ENCODE assay signal across 34 cellular contexts in genomic region chr11:112334381-112334780, GRCh38.
DNase-seq lines count a peak whose midpoint lies in the region; ATAC-seq and TF ChIP-seq lines count a peak whose summit lies in the region.
"Had no signal": no experiment of that assay in that cellular context is flagged by ENCODE, and none has a peak within 500 bp of the region (broad histone marks: within the 10 kb centered on the region; RNA-seq: fewer than 3 reads in every experiment).

No MANE protein-coding gene starts in this region.

- H3K27ac ChIP-seq in mammary epithelial cell (ENCODE audit: insufficient read depth, low read depth, low read length) (no peak overlapping the region), neural progenitor cell (no peak overlapping the region)
- H3K27ac ChIP-seq: coronary artery, GM23248, Peyer's patch, tibial nerve, VCaP had no signal

- H3K9me3 ChIP-seq in Loucy (ENCODE audit: insufficient read depth, low read depth, low read length) (no peaks in the 10 kb centered on the region), mammary epithelial cell (replicated peaks; ENCODE audit: insufficient read depth, low read length) (no peaks in the 10 kb centered on the region), neural progenitor cell (ENCODE audit: low read depth) (no peaks in the 10 kb centered on the region)
- H3K9me3 ChIP-seq: Peyer's patch, tibial nerve had no signal

- H3K4me3 Mint-ChIP-seq in neural progenitor cell (no peak overlapping the region), natural killer cell (no peak overlapping the region)
- H3K4me3 Mint-ChIP-seq: activated CD4-positive, alpha-beta T cell treated with anti-CD3 and anti-CD28 coated beads for 36 hours; activated naive CD8-positive, alpha-beta T cell; naive thymus-derived CD8-positive, alpha-beta T cell; T-helper 2 cell treated with Interferon-gamma antibody and Interleukin-4, amounts not matched to agents 5 μg/mL and 100 μg/mL, for 36 hours had no signal

- H3K27ac Mint-ChIP-seq in neural progenitor cell, result no peak overlapping the region
- no peak overlapping the region for H3K27ac Mint-ChIP-seq in natural killer cell
- H3K27ac Mint-ChIP-seq: activated CD4-positive, alpha-beta T cell treated with anti-CD3 and anti-CD28 coated beads for 36 hours; activated naive CD8-positive, alpha-beta T cell; T-helper 2 cell treated with Interferon-gamma antibody and Interleukin-4, amounts not matched to agents 5 μg/mL and 100 μg/mL, for 36 hours had no signal

- H3K9me2 ChIP-seq in Loucy (replicated peaks; ENCODE audit: low read depth, low read length), result no peaks in the 10 kb centered on the region

- 48% methylated on average over 4 of the region's 4 CpGs for WGBS in mammary epithelial cell (ENCODE audit: low coverage, missing lambda C conversion rate)

- H3K4me1 ChIP-seq in Loucy (ENCODE audit: insufficient read depth, low read length, poor library complexity, severe bottlenecking) (peaks cover 11% of the 10 kb centered on the region), mammary epithelial cell (ENCODE audit: insufficient read depth, low read length) (peaks cover 6% of the 10 kb centered on the region), neural progenitor cell (no peaks in the 10 kb centered on the region)
- H3K4me1 ChIP-seq: Peyer's patch, tibial nerve had no signal

- dilution Hi-C loops in mammary epithelial cell (cut with HindIII; ENCODE audit: low sequenced_read_pairs), result no loop called here

- no TSS peak for BruUV-seq in mammary epithelial cell (replicated peaks; lab: Mats Ljungman, UMichigan)

- H3K27me3 Mint-ChIP-seq in neural progenitor cell (ENCODE audit: insufficient read depth, low read depth), result peaks cover 8% of the 10 kb centered on the region
- H3K27me3 Mint-ChIP-seq in natural killer cell (ENCODE audit: low read depth in 2 of 2), result no peaks in the 10 kb centered on the region
- H3K27me3 Mint-ChIP-seq: activated CD4-positive, alpha-beta T cell treated with anti-CD3 and anti-CD28 coated beads for 36 hours; activated naive CD8-positive, alpha-beta T cell; naive thymus-derived CD8-positive, alpha-beta T cell had no signal

- H3K9me3 Mint-ChIP-seq in neural progenitor cell, result no peaks in the 10 kb centered on the region
- H3K9me3 Mint-ChIP-seq in natural killer cell, result peaks cover 0 to 2% of the 10 kb centered on the region in 2 donors
- H3K9me3 Mint-ChIP-seq: T-helper 2 cell treated with Interferon-gamma antibody and Interleukin-4, amounts not matched to agents 5 μg/mL and 100 μg/mL, for 36 hours had no signal

- TF ChIP-seq CTCF in Loucy (conservative IDR thresholded peaks at IDR 0.05; ENCODE audit: low read length), result no peak
- TF ChIP-seq CTCF in mammary epithelial cell (conservative IDR thresholded peaks at IDR 0.05 in 1 of 2, IDR thresholded peaks at IDR 0.05 in 1 of 2; ENCODE audit: extremely low read depth in 1 of 2, insufficient read depth in 1 of 2, low read depth in 1 of 2, low read length in 2 of 2), result no peak
- no peak for TF ChIP-seq CTCF in neural progenitor cell (IDR thresholded peaks at IDR 0.05)
- TF ChIP-seq CTCF in natural killer cell (IDR thresholded peaks at IDR 0.05), result no peak

- H3K36me3 ChIP-seq in Loucy (ENCODE audit: insufficient read depth, low read length), result no peaks in the 10 kb centered on the region
- H3K36me3 ChIP-seq in mammary epithelial cell (ENCODE audit: insufficient read depth, low read length), result no peaks in the 10 kb centered on the region
- no peaks in the 10 kb centered on the region for H3K36me3 ChIP-seq in neural progenitor cell
- H3K36me3 ChIP-seq: Peyer's patch had no signal

- no peaks in the 10 kb centered on the region for H3K36me3 Mint-ChIP-seq in neural progenitor cell
- H3K36me3 Mint-ChIP-seq in natural killer cell, result no peaks in the 10 kb centered on the region

- H3F3A ChIP-seq in Loucy (ENCODE audit: low read depth) (no peaks in the 10 kb centered on the region), neural progenitor cell (ENCODE audit: low read depth) (no peaks in the 10 kb centered on the region)

- H3K9ac ChIP-seq in Loucy (ENCODE audit: low read depth, low read length, poor library complexity, severe bottlenecking) (no peak overlapping the region), mammary epithelial cell (ENCODE audit: insufficient read depth, low read length) (no peak overlapping the region), neural progenitor cell (no peak overlapping the region)
- H3K9ac ChIP-seq: GM23248 had no signal

- H3K4me3 ChIP-seq in Loucy (ENCODE audit: low read length, poor library complexity, severe bottlenecking) (no peak overlapping the region), mammary epithelial cell (replicated peaks in 1 of 3; ENCODE audit: insufficient read depth in 1 of 3, low read depth in 2 of 3, low read length in 3 of 3) (no peak overlapping the region), neural progenitor cell (no peak overlapping the region)
- H3K4me3 ChIP-seq: coronary artery, GM23248, Peyer's patch, tibial nerve had no signal

- ATAC-seq in GM21381 (IDR thresholded peaks at IDR 0.05; ENCODE audit: unreplicated experiment), result no peak
- no peak for ATAC-seq in HG02678 (IDR thresholded peaks at IDR 0.05; ENCODE audit: unreplicated experiment)
- ATAC-seq in natural killer cell, result no peak
- ATAC-seq: activated CD4-positive, alpha-beta T cell treated with anti-CD3 and anti-CD28 coated beads for 36 hours; naive thymus-derived CD8-positive, alpha-beta T cell had no signal

- H2AFZ ChIP-seq in Loucy (ENCODE audit: low read length) (peak overlapping the region; percentile 62; the same call in 1 of the 2 replicates), mammary epithelial cell (ENCODE audit: low read depth, low read length) (peak overlapping the region; percentile 3), neural progenitor cell (replicated peaks) (no peak overlapping the region)
- H2AFZ ChIP-seq: GM23248 had no signal

- H3K79me2 ChIP-seq in Loucy (ENCODE audit: insufficient read depth, low read length) (no peaks in the 10 kb centered on the region), mammary epithelial cell (ENCODE audit: insufficient read depth, low read length) (no peaks in the 10 kb centered on the region), neural progenitor cell (ENCODE audit: low read depth) (no peaks in the 10 kb centered on the region)

- H3K4me1 Mint-ChIP-seq in neural progenitor cell (no peaks in the 10 kb centered on the region), natural killer cell (no peaks in the 10 kb centered on the region)
- H3K4me1 Mint-ChIP-seq: activated CD4-positive, alpha-beta T cell treated with anti-CD3 and anti-CD28 coated beads for 36 hours had no signal

- DNase-seq in DMS53 (lab: John Stamatoyannopoulos, UW) (peak; percentile 63), mammary epithelial cell (peak; percentile 68), kidney tubule cell (ENCODE audit: low spot score) (peak; percentile 45), neural progenitor cell (ENCODE audit: low spot score) (no peak), natural killer cell (no peak)
- DNase-seq: activated CD4-positive, alpha-beta T cell treated with anti-CD3 and anti-CD28 coated beads for 36 hours; activated CD8-positive, alpha-beta memory T cell treated with anti-CD3 and anti-CD28 coated beads for 24 hours; activated T-cell treated with anti-CD3 and anti-CD28 coated beads for 4 hours; C1 segment of cervical spinal cord; COR-L47; DMS79 treated with DMSO at 0.1 percent for 48 hours; effector memory CD4-positive, alpha-beta T cell; erythroblast; GM23248; head of caudate nucleus; IMR-90; midbrain; naive thymus-derived CD8-positive, alpha-beta T cell; NCI-H1092; NCI-H1694 treated with DMSO at 0.1 percent for 48 hours; NCI-H2171 treated with DMSO at 0.1 percent for 48 hours; NCI-H524; NK-92 treated with Interleukin-12 subunit alpha and Interleukin-12 subunit beta, amount 100 ng/mL, for 24 hours; Peyer's patch; SIG-M5; stimulated activated CD4-positive, alpha-beta T cell treated with anti-CD3 and anti-CD28 coated beads, Interleukin-4, amount 100 ng/mL, for 24 hours had no signal

- H3K4me2 ChIP-seq in Loucy (ENCODE audit: low read depth, low read length, poor library complexity, severe bottlenecking) (peak overlapping the region; percentile 32), mammary epithelial cell (ENCODE audit: insufficient read depth, low read depth, low read length) (no peak overlapping the region), neural progenitor cell (no peak overlapping the region)

- intact Hi-C loops in mammary epithelial cell (cut with micrococcal nuclease) (loop anchor here (5.0 kb wide), 1 partner anchor 42 kb away; no protein-coding TSS in a partner anchor), natural killer cell (cut with micrococcal nuclease) (no loop called here)

- in situ Hi-C loops in mammary epithelial cell (cut with MboI; ENCODE audit: low sequenced_read_pairs in 2 of 2), result no loop called here

- CTCF ChIA-PET in mammary epithelial cell (lab: Charles Lee; ENCODE audit: low non-redundant PET), result interaction anchor here (0.6 to 1.0 kb wide), 2 partner anchors 120 to 979 kb away, joined by 3 to 5 read pairs; no protein-coding TSS in a partner anchor

- no peaks in the 10 kb centered on the region for H4K20me1 ChIP-seq in Loucy (ENCODE audit: insufficient read depth, low read length, poor library complexity, severe bottlenecking)
- no peaks in the 10 kb centered on the region for H4K20me1 ChIP-seq in mammary epithelial cell (ENCODE audit: insufficient read depth, low read length)
- H4K20me1 ChIP-seq in neural progenitor cell (ENCODE audit: low read depth), result no peaks in the 10 kb centered on the region

- H3K27me3 ChIP-seq in Loucy (ENCODE audit: insufficient read depth, low read length, poor library complexity, severe bottlenecking) (no peaks in the 10 kb centered on the region), mammary epithelial cell (ENCODE audit: insufficient read depth, low read length) (peaks cover 7% of the 10 kb centered on the region), neural progenitor cell (no peaks in the 10 kb centered on the region)
- H3K27me3 ChIP-seq: Peyer's patch, tibial nerve had no signal

Comparison
In these comparisons a context has a peak if more than half of its experiments do, and no peak if none do; other contexts are left out.
1. DNase-seq: peak in DMS53 (single experiment), mammary epithelial cell (single experiment) and kidney tubule cell (single experiment); none in neural progenitor cell (single experiment) and natural killer cell (single experiment).